11 cellular contexts compared by ENCODE assay signal in the genomic region with DNA sequence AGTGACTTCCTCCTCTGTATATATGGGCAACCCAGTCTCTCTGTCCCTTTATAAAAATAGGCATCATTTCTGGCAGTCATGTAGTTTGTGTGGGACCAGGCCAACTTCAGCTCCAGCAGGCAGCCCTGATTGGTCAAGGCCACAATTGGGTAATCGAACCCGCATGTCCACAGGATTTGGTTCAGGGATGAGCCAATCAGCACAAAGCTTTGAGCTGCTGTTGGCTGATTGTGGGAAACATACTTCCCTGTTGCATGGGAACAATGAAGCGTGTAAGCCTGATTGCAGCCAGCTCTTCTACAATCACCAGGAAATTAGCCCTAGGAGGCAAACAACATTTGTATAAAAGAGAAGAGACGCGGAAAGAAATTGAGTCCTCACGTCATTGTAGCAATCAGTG.
DNase-seq lines count a peak whose midpoint lies in the region; ATAC-seq and TF ChIP-seq lines count a peak whose summit lies in the region.
"Had no signal": no experiment of that assay in that cellular context is flagged by ENCODE, and none has a peak within 500 bp of the region (broad histone marks: within the 10 kb centered on the region; RNA-seq: fewer than 3 reads in every experiment).

No MANE protein-coding gene starts in this region.

- no peak overlapping the region for H3K4me3 Mint-ChIP-seq in activated naive CD8-positive, alpha-beta T cell treated with anti-CD3 and anti-CD28 coated beads for 36 hours
- H3K4me3 Mint-ChIP-seq: activated CD4-positive, alpha-beta T cell treated with anti-CD3 and anti-CD28 coated beads, Interleukin-2, amount 10 ng/mL, durations not matched to agents 7 days and 5 days had no signal

- H3K4me1 Mint-ChIP-seq in activated naive CD8-positive, alpha-beta T cell treated with anti-CD3 and anti-CD28 coated beads for 36 hours, result peaks cover 8% of the 10 kb centered on the region
- H3K4me1 Mint-ChIP-seq: activated CD4-positive, alpha-beta T cell treated with anti-CD3 and anti-CD28 coated beads, Interleukin-2, amount 10 ng/mL, durations not matched to agents 7 days and 5 days had no signal

- no peak for ATAC-seq in activated naive CD4-positive, alpha-beta T cell treated with anti-CD3 and anti-CD28 coated beads, Interleukin-2, amount 50 U/mL, for 72 hours

- no peak for TF ChIP-seq POLR2A in suprapubic skin (IDR thresholded peaks at IDR 0.05)

- no peaks in the 10 kb centered on the region for H3K9me3 Mint-ChIP-seq in activated naive CD4-positive, alpha-beta T cell treated with anti-CD3 and anti-CD28 coated beads, Interleukin-2, amount 50 U/mL, for 72 hours
- H3K9me3 Mint-ChIP-seq in activated naive CD8-positive, alpha-beta T cell treated with anti-CD3 and anti-CD28 coated beads for 36 hours, result no peaks in the 10 kb centered on the region
- H3K9me3 Mint-ChIP-seq: activated CD4-positive, alpha-beta T cell treated with anti-CD3 and anti-CD28 coated beads, Interleukin-2, amount 10 ng/mL, durations not matched to agents 7 days and 5 days; naive B cell had no signal

- TF ChIP-seq CTCF in suprapubic skin (IDR thresholded peaks at IDR 0.05), result no peak

- H3K36me3 Mint-ChIP-seq in activated naive CD4-positive, alpha-beta T cell treated with anti-CD3 and anti-CD28 coated beads, Interleukin-2, amount 50 U/mL, for 72 hours, result no peaks in the 10 kb centered on the region
- H3K36me3 Mint-ChIP-seq in activated naive CD8-positive, alpha-beta T cell treated with anti-CD3 and anti-CD28 coated beads for 36 hours, result no peaks in the 10 kb centered on the region

- H3K27ac ChIP-seq in suprapubic skin, result no peak overlapping the region
- H3K27ac ChIP-seq: Peyer's patch had no signal

- no peaks in the 10 kb centered on the region for H3K27me3 ChIP-seq in suprapubic skin
- H3K27me3 ChIP-seq: Peyer's patch had no signal

- no peak overlapping the region for H3K27ac Mint-ChIP-seq in activated naive CD4-positive, alpha-beta T cell treated with anti-CD3 and anti-CD28 coated beads, Interleukin-2, amount 50 U/mL, for 72 hours
- no peak overlapping the region for H3K27ac Mint-ChIP-seq in activated naive CD8-positive, alpha-beta T cell treated with anti-CD3 and anti-CD28 coated beads for 36 hours
- H3K27ac Mint-ChIP-seq: activated CD4-positive, alpha-beta T cell treated with anti-CD3 and anti-CD28 coated beads, Interleukin-2, amount 10 ng/mL, durations not matched to agents 7 days and 5 days; naive B cell had no signal

- WGBS in suprapubic skin, result 13% methylated on average over 6 of the region's 6 CpGs

- no peaks in the 10 kb centered on the region for H3K36me3 ChIP-seq in suprapubic skin
- H3K36me3 ChIP-seq: Peyer's patch had no signal

- DNase-seq in NCI-H2107 (lab: John Stamatoyannopoulos, UW) (peak; percentile 49), NCI-H2107 treated with DMSO at 0.1 percent for 48 hours (lab: John Stamatoyannopoulos, UW; ENCODE audit: unreplicated experiment) (no peak), amygdala (lab: John Stamatoyannopoulos, UW) (peak in 32 of 56 donors; percentile 6 to 67 (median 22)), hippocampal formation (lab: John Stamatoyannopoulos, UW) (peak; percentile 18 to 23), suprapubic skin (ENCODE audit: low spot score in 2 of 2) (peak; percentile 76 to 82), A172 (ENCODE audit: low spot score) (no peak)
- DNase-seq in activated naive CD4-positive, alpha-beta T cell treated with anti-CD3 and anti-CD28 coated beads, Interleukin-2, amount 50 U/mL, for 72 hours (ENCODE audit: low spot score in 2 of 2), result no peak
- no peak for DNase-seq in activated naive CD8-positive, alpha-beta T cell treated with anti-CD3 and anti-CD28 coated beads for 36 hours
- DNase-seq: activated CD4-positive, alpha-beta T cell treated with anti-CD3 and anti-CD28 coated beads, Interleukin-2, amount 10 ng/mL, durations not matched to agents 7 days and 5 days; naive B cell; Peyer's patch had no signal

- no peaks in the 10 kb centered on the region for H3K9me3 ChIP-seq in suprapubic skin
- H3K9me3 ChIP-seq: Peyer's patch had no signal

- H3K4me3 ChIP-seq in suprapubic skin, result no peak overlapping the region
- H3K4me3 ChIP-seq: Peyer's patch had no signal

- peaks cover 13% of the 10 kb centered on the region for H3K4me1 ChIP-seq in suprapubic skin
- H3K4me1 ChIP-seq: Peyer's patch had no signal

- no peaks in the 10 kb centered on the region for H3K27me3 Mint-ChIP-seq in activated naive CD8-positive, alpha-beta T cell treated with anti-CD3 and anti-CD28 coated beads for 36 hours

- no peak for TF ChIP-seq EP300 in suprapubic skin (IDR thresholded peaks at IDR 0.05)

Comparison
In these comparisons a context has a peak if more than half of its experiments do, and no peak if none do; other contexts are left out.
1. DNase-seq: peak in NCI-H2107 (single experiment), amygdala (32 of 56), hippocampal formation (2 of 2) and suprapubic skin (2 of 2); none in NCI-H2107 treated with DMSO at 0.1 percent for 48 hours (single experiment), A172 (single experiment), activated naive CD4-positive, alpha-beta T cell treated with anti-CD3 and anti-CD28 coated beads, Interleukin-2, amount 50 U/mL, for 72 hours (0 of 2) and activated naive CD8-positive, alpha-beta T cell treated with anti-CD3 and anti-CD28 coated beads for 36 hours (single experiment).